Comparison of ENCODE assay signal across 1 cellular context in the genomic region with DNA sequence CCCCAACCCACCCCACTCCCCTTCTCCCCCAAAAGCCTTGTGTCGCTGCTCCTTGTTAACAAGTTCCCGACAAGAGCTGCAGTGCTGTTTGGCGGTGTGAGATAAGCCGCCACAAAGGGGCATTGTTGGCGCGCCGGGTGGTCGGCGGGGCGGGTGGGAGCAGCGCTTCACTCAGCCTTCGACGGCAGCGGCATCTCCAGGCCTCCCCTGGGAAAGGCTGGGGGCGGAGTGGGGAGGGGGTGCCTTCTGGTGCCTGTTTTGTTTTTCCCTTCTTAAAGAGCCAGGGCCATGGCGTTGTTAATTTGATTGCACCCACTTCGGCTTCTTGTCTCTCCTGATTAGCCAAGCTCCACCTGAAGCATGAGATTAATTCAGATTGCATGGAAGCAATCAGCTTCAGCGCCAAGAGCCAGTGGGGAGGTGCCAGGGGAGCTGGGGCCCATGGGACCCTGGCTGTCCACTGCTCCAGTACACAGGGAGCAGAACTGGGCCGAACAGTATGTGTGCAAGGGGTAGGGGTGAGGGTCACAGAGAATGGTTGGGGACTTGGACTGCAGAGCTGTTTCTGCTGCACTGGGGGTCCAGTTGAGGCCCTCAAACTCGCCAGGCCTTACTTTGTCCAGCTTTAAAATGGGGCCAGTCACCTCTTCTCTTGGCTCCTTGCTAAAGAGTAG.
TF ChIP-seq lines count a peak whose summit lies in the region.

No MANE protein-coding gene starts in this region.

TF ChIP-seq in H1, 55 proteins besides CTCF, POLR2A, EP300 and RAD21:
- TF ChIP-seq, protein P1, sequence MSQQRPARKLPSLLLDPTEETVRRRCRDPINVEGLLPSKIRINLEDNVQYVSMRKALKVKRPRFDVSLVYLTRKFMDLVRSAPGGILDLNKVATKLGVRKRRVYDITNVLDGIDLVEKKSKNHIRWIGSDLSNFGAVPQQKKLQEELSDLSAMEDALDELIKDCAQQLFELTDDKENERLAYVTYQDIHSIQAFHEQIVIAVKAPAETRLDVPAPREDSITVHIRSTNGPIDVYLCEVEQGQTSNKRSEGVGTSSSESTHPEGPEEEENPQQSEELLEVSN (IDR thresholded peaks at IDR 0.05) = peak; percentile 35; the same call in 1 of the 2 replicates
- TF ChIP-seq NANOG (IDR thresholded peaks at IDR 0.05; ENCODE audit: insufficient read depth, low read depth, low read length, poor library complexity, severe bottlenecking) = peak; percentile 33
- no peak for TF ChIP-seq JUND (IDR thresholded peaks at IDR 0.05; ENCODE audit: low read length)
- 0 out of 2 replicates have a peak, but pooled peaks have one; percentile 28 for TF ChIP-seq KDM1A (IDR thresholded peaks at IDR 0.05; ENCODE audit: borderline replicate concordance, low read length)
